Comparison of ENCODE assay signal across 8 cellular contexts in the genomic region with DNA sequence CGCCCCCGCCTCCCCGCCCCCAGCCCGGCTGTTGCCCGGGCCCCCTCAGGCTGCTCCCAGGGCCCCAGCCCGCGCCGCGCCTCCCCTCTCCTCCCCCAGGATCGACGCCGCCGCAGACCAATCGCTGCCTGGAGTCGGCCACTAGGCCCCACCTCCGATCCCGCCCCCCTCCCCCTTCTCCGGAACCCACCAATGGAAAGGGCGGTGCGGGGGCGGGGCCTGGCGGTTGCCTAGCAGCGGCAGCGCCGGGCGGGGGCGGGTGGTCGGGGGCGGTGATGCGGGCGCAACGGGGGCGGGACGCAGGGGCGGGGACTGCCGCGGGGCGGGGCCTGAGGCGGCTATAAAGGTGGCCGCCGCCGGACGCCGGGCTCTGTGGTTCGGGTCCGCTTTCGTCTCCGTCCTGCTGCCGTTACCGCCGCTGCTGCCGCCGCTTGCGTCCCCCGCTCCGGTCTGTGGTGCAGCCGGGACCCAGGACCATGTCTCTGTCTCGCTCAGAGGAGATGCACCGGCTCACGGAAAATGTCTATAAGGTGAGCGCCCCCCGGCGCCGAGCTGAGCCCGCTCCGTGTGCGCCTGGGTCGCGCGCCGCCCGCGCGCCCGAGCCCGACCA. TPM values are rescaled to one million over a fixed set of nuclear protein-coding genes. Genes with fewer than 3 reads are reported as not detected.
DNase-seq lines count a peak whose midpoint lies in the region; ATAC-seq and TF ChIP-seq lines count a peak whose summit lies in the region.

Gene BAIAP2, plus strand, starts transcription at position 373 of the 610 bp plus-strand sequence. Its CDS starts 104 bp downstream, at position 477.

- H3K27me3 Mint-ChIP-seq in neural crest cell (ENCODE audit: low read depth), result no peaks in the 10 kb centered on the region
- H3K27me3 Mint-ChIP-seq in stimulated activated naive CD8-positive, alpha-beta T cell treated with anti-CD3 and anti-CD28 coated beads, Interleukin-15, Interleukin-2, amounts not matched to agents 100 ng/mL and 50 ng/mL, for 24 hours, result peaks cover 32% of the 10 kb centered on the region

- ATAC-seq in GM21737 (IDR thresholded peaks at IDR 0.05; ENCODE audit: unreplicated experiment), result peak; percentile 51

- H3K4me1 Mint-ChIP-seq in neural crest cell, result peaks cover 49% of the 10 kb centered on the region
- peaks cover 26% of the 10 kb centered on the region for H3K4me1 Mint-ChIP-seq in stimulated activated naive CD8-positive, alpha-beta T cell treated with anti-CD3 and anti-CD28 coated beads, Interleukin-15, Interleukin-2, amounts not matched to agents 100 ng/mL and 50 ng/mL, for 24 hours (ENCODE audit: low read depth)

- no peaks in the 10 kb centered on the region for H3F3A ChIP-seq in Loucy (ENCODE audit: low read depth)

- H3K9me3 Mint-ChIP-seq in neural crest cell, result no peaks in the 10 kb centered on the region
- no peaks in the 10 kb centered on the region for H3K9me3 Mint-ChIP-seq in stimulated activated naive CD8-positive, alpha-beta T cell treated with anti-CD3 and anti-CD28 coated beads, Interleukin-15, Interleukin-2, amounts not matched to agents 100 ng/mL and 50 ng/mL, for 24 hours

- H3K9me3 ChIP-seq in Loucy (ENCODE audit: insufficient read depth, low read depth, low read length), result no peaks in the 10 kb centered on the region

- DNase-seq in DMS153 treated with DMSO at 0.1 percent for 48 hours (lab: John Stamatoyannopoulos, UW; ENCODE audit: unreplicated experiment), result peak; percentile 83
- peak; percentile 61 for DNase-seq in SHP77 treated with DMSO at 0.1 percent for 48 hours (lab: John Stamatoyannopoulos, UW)
- DNase-seq in activated gamma-delta T cell treated with anti-CD3 and anti-CD28 coated beads, Interleukin-2, amount 50 U/mL, for 16 hours (ENCODE audit: low read depth), result peak; percentile 97
- DNase-seq in foreskin fibroblast, result peak; percentile 93 to 98
- DNase-seq in neural crest cell (ENCODE audit: low read depth, low spot score), result peak; percentile 94

- H3K9ac ChIP-seq in Loucy (ENCODE audit: low read depth, low read length, poor library complexity, severe bottlenecking), result peak within 1 kb of the TSS; percentile 62

- H3K9me2 ChIP-seq in Loucy (replicated peaks; ENCODE audit: low read depth, low read length), result no peaks in the 10 kb centered on the region

- peak within 1 kb of the TSS; percentile 82 for H3K4me2 ChIP-seq in Loucy (ENCODE audit: low read depth, low read length, poor library complexity, severe bottlenecking)

- no peaks in the 10 kb centered on the region for H3K36me3 Mint-ChIP-seq in neural crest cell (ENCODE audit: low read depth)
- peaks cover 3% of the 10 kb centered on the region for H3K36me3 Mint-ChIP-seq in stimulated activated naive CD8-positive, alpha-beta T cell treated with anti-CD3 and anti-CD28 coated beads, Interleukin-15, Interleukin-2, amounts not matched to agents 100 ng/mL and 50 ng/mL, for 24 hours (ENCODE audit: low read depth)

- peak within 1 kb of the TSS; percentile 93 for H3K27ac Mint-ChIP-seq in neural crest cell (ENCODE audit: unreplicated experiment)
- H3K27ac Mint-ChIP-seq in stimulated activated naive CD8-positive, alpha-beta T cell treated with anti-CD3 and anti-CD28 coated beads, Interleukin-15, Interleukin-2, amounts not matched to agents 100 ng/mL and 50 ng/mL, for 24 hours, result no peak within 1 kb of the TSS

- H3K4me3 Mint-ChIP-seq in neural crest cell, result peak within 1 kb of the TSS; percentile 97
- H3K4me3 Mint-ChIP-seq in stimulated activated naive CD8-positive, alpha-beta T cell treated with anti-CD3 and anti-CD28 coated beads, Interleukin-15, Interleukin-2, amounts not matched to agents 100 ng/mL and 50 ng/mL, for 24 hours, result peak within 1 kb of the TSS; percentile 84

- H3K4me3 ChIP-seq in Loucy (ENCODE audit: low read length, poor library complexity, severe bottlenecking) (peak within 1 kb of the TSS; percentile 81), foreskin fibroblast (ENCODE audit: low read depth in 1 of 2, low read length in 2 of 2) (peak within 1 kb of the TSS; percentile 59 to 79)

- H3K36me3 ChIP-seq in Loucy (ENCODE audit: insufficient read depth, low read length), result no peaks in the 10 kb centered on the region

- no peaks in the 10 kb centered on the region for H3K79me2 ChIP-seq in Loucy (ENCODE audit: insufficient read depth, low read length)

- peaks cover 4% of the 10 kb centered on the region for H3K4me1 ChIP-seq in Loucy (ENCODE audit: insufficient read depth, low read length, poor library complexity, severe bottlenecking)

- peak within 1 kb of the TSS; percentile 73; the same call in 1 of the 2 replicates for H2AFZ ChIP-seq in Loucy (ENCODE audit: low read length)

- H4K20me1 ChIP-seq in Loucy (ENCODE audit: insufficient read depth, low read length, poor library complexity, severe bottlenecking), result no peaks in the 10 kb centered on the region

- H3K27me3 ChIP-seq in Loucy (ENCODE audit: insufficient read depth, low read length, poor library complexity, severe bottlenecking), result peaks cover 4% of the 10 kb centered on the region

- TF ChIP-seq CTCF in Loucy (conservative IDR thresholded peaks at IDR 0.05; ENCODE audit: low read length) (peak; percentile 29), foreskin fibroblast (IDR thresholded peaks at IDR 0.05; ENCODE audit: low read depth, low read length) (no peak), neural crest cell (conservative IDR thresholded peaks at IDR 0.05) (no peak)

RNA-seq across cellular contexts. Expression of gene BAIAP2, which starts in this region (rescaled TPM):
- total RNA-seq in neural crest cell, result 47.5 and 53.6 TPM in 2 replicates

Comparison
In these comparisons a context has a peak if more than half of its experiments do, and no peak if none do; other contexts are left out.
1. Peak in every context shown above with its lines: DNase-seq, ATAC-seq and H3K4me3 ChIP-seq.